1 cellular context compared by ENCODE assay signal in genomic region chr19:56403764-56404704, GRCh38.
A peak's percentile ranks its signal among the peaks of the same experiment; 100 is the strongest.
TF ChIP-seq lines count a peak whose summit lies in the region.

Gene ZNF583 (plus strand): TSS chr19:56404332. CDS start chr19:56407115, 2,783 bp downstream.

TF ChIP-seq in HepG2, 621 proteins besides CTCF, POLR2A, EP300 and RAD21 (continued from another document and continues in another):
- TF ChIP-seq HNF1A (IDR thresholded peaks at IDR 0.05; ENCODE audit: low read depth) (no peak), HNF1A (CRISPR knock-in tag; IDR thresholded peaks at IDR 0.05; ENCODE audit: borderline replicate concordance) (0 out of 2 replicates have a peak, but pooled peaks have one; percentile 62), ARID2 (CRISPR knock-in tag; IDR thresholded peaks at IDR 0.05; ENCODE audit: borderline replicate concordance) (no peak), ZFX (CRISPR knock-in tag; IDR thresholded peaks at IDR 0.05; ENCODE audit: low read depth) (peak; percentile 95), ZNF790 (CRISPR knock-in tag; IDR thresholded peaks at IDR 0.05; ENCODE audit: borderline replicate concordance) (no peak), ZNF431 (CRISPR knock-in tag; IDR thresholded peaks at IDR 0.05; ENCODE audit: borderline replicate concordance, low read depth) (0 out of 2 replicates have a peak, but pooled peaks have one; percentile 15), HNF1B (CRISPR knock-in tag; IDR thresholded peaks at IDR 0.05) (peak; percentile 66; the same call in 1 of the 2 replicates), ZNF143 (CRISPR knock-in tag; IDR thresholded peaks at IDR 0.05) (peak; percentile 95), YEATS2 (CRISPR knock-in tag; IDR thresholded peaks at IDR 0.05; ENCODE audit: borderline replicate concordance) (peak; percentile 43; the same call in 1 of the 2 replicates), STAT5B (CRISPR knock-in tag; IDR thresholded peaks at IDR 0.05) (no peak), THAP9 (CRISPR knock-in tag; IDR thresholded peaks at IDR 0.05; ENCODE audit: borderline replicate concordance) (peak; percentile 29; the same call in 1 of the 2 replicates), PAWR (CRISPR knock-in tag; IDR thresholded peaks at IDR 0.05; ENCODE audit: borderline replicate concordance) (no peak), ZNF614 (CRISPR knock-in tag; IDR thresholded peaks at IDR 0.05; ENCODE audit: borderline replicate concordance) (no peak), SP2 (CRISPR knock-in tag; IDR thresholded peaks at IDR 0.05) (peak; percentile 5; the same call in 1 of the 2 replicates), RBM39 (IDR thresholded peaks at IDR 0.05; ENCODE audit: low read depth, low read length, poor library complexity, severe bottlenecking) (peak; percentile 91), RARG (CRISPR knock-in tag; IDR thresholded peaks at IDR 0.05; ENCODE audit: low read depth) (no peak; the same call in 1 of the 2 replicates), SAFB2 (CRISPR knock-in tag; IDR thresholded peaks at IDR 0.05; ENCODE audit: borderline replicate concordance, low read depth) (peak; percentile 56; the same call in 1 of the 2 replicates), MAZ (IDR thresholded peaks at IDR 0.05; ENCODE audit: borderline replicate concordance, low read depth, low read length) (0 out of 2 replicates have a peak, but pooled peaks have one; percentile 46), MAZ (CRISPR knock-in tag; IDR thresholded peaks at IDR 0.05; ENCODE audit: low read depth) (no peak; the same call in 1 of the 2 replicates), MAF1 (CRISPR knock-in tag; IDR thresholded peaks at IDR 0.05; ENCODE audit: borderline replicate concordance) (peak; percentile 70; the same call in 1 of the 2 replicates), TERF1 (CRISPR knock-in tag; IDR thresholded peaks at IDR 0.05) (no peak), SMARCE1 (IDR thresholded peaks at IDR 0.05; ENCODE audit: borderline replicate concordance) (no peak), KLF15 (CRISPR knock-in tag; IDR thresholded peaks at IDR 0.05; ENCODE audit: borderline replicate concordance) (peak; percentile 52; the same call in 1 of the 2 replicates), ZNF574 (CRISPR knock-in tag; IDR thresholded peaks at IDR 0.05) (peak; percentile 87), SAP130 (CRISPR knock-in tag; IDR thresholded peaks at IDR 0.05; ENCODE audit: low read depth) (peak; percentile 78), TCF12 (IDR thresholded peaks at IDR 0.05) (no peak), TCF12 (CRISPR knock-in tag; IDR thresholded peaks at IDR 0.05) (0 out of 2 replicates have a peak, but pooled peaks have one; percentile 58), NKX3-1 (CRISPR knock-in tag; IDR thresholded peaks at IDR 0.05) (no peak; the same call in none of the 2 replicates), ZNF629 (CRISPR knock-in tag; conservative IDR thresholded peaks at IDR 0.05) (no peak), ZFAT (CRISPR knock-in tag; conservative IDR thresholded peaks at IDR 0.05) (0 out of 2 replicates have a peak, but pooled peaks have one; percentile 53), ZNF569 (CRISPR knock-in tag; IDR thresholded peaks at IDR 0.05; ENCODE audit: borderline replicate concordance) (no peak), ZNF839 (CRISPR knock-in tag; IDR thresholded peaks at IDR 0.05; ENCODE audit: borderline replicate concordance) (0 out of 2 replicates have a peak, but pooled peaks have one; percentile 52), ADNP (CRISPR knock-in tag; IDR thresholded peaks at IDR 0.05) (peak; percentile 9; the same call in 1 of the 2 replicates), ZNF556 (CRISPR knock-in tag; IDR thresholded peaks at IDR 0.05; ENCODE audit: borderline replicate concordance) (0 out of 2 replicates have a peak, but pooled peaks have one; percentile 56), ZIK1 (CRISPR knock-in tag; IDR thresholded peaks at IDR 0.05; ENCODE audit: borderline replicate concordance, low read depth) (no peak), HES4 (CRISPR knock-in tag; IDR thresholded peaks at IDR 0.05; ENCODE audit: borderline replicate concordance) (peak; percentile 51; the same call in 1 of the 2 replicates), SUZ12 (IDR thresholded peaks at IDR 0.05; ENCODE audit: low read depth, low read length) (peak; percentile 77), ZNF670 (CRISPR knock-in tag; IDR thresholded peaks at IDR 0.05; ENCODE audit: borderline replicate concordance) (no peak), ZFP36L2 (CRISPR knock-in tag; IDR thresholded peaks at IDR 0.05) (no peak), MYPOP (CRISPR knock-in tag; IDR thresholded peaks at IDR 0.05) (peak; percentile 70; the same call in 1 of the 2 replicates), ZFP1 (CRISPR knock-in tag; IDR thresholded peaks at IDR 0.05) (no peak)
- TF ChIP-seq, protein P1, sequence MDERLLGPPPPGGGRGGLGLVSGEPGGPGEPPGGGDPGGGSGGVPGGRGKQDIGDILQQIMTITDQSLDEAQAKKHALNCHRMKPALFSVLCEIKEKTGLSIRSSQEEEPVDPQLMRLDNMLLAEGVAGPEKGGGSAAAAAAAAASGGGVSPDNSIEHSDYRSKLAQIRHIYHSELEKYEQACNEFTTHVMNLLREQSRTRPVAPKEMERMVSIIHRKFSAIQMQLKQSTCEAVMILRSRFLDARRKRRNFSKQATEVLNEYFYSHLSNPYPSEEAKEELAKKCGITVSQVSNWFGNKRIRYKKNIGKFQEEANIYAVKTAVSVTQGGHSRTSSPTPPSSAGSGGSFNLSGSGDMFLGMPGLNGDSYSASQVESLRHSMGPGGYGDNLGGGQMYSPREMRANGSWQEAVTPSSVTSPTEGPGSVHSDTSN (CRISPR knock-in tag; IDR thresholded peaks at IDR 0.05): no peak
- TF ChIP-seq, protein P2, sequence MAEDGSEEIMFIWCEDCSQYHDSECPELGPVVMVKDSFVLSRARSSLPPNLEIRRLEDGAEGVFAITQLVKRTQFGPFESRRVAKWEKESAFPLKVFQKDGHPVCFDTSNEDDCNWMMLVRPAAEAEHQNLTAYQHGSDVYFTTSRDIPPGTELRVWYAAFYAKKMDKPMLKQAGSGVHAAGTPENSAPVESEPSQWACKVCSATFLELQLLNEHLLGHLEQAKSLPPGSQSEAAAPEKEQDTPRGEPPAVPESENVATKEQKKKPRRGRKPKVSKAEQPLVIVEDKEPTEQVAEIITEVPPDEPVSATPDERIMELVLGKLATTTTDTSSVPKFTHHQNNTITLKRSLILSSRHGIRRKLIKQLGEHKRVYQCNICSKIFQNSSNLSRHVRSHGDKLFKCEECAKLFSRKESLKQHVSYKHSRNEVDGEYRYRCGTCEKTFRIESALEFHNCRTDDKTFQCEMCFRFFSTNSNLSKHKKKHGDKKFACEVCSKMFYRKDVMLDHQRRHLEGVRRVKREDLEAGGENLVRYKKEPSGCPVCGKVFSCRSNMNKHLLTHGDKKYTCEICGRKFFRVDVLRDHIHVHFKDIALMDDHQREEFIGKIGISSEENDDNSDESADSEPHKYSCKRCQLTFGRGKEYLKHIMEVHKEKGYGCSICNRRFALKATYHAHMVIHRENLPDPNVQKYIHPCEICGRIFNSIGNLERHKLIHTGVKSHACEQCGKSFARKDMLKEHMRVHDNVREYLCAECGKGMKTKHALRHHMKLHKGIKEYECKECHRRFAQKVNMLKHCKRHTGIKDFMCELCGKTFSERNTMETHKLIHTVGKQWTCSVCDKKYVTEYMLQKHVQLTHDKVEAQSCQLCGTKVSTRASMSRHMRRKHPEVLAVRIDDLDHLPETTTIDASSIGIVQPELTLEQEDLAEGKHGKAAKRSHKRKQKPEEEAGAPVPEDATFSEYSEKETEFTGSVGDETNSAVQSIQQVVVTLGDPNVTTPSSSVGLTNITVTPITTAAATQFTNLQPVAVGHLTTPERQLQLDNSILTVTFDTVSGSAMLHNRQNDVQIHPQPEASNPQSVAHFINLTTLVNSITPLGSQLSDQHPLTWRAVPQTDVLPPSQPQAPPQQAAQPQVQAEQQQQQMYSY (CRISPR knock-in tag; IDR thresholded peaks at IDR 0.05): peak; percentile 66; the same call in 1 of the 2 replicates
